10 cellular contexts compared by ENCODE assay signal in genomic region chr19:6947745-6948144, GRCh38.
DNase-seq lines count a peak whose midpoint lies in the region; ATAC-seq and TF ChIP-seq lines count a peak whose summit lies in the region.
"Had no signal": no experiment of that assay in that cellular context is flagged by ENCODE, and none has a peak within 500 bp of the region (broad histone marks: within the 10 kb centered on the region; RNA-seq: fewer than 3 reads in every experiment).

No MANE protein-coding gene starts in this region.

- no peak for TF ChIP-seq CTCF in choroid plexus epithelial cell (conservative IDR thresholded peaks at IDR 0.05; ENCODE audit: low read depth, low read length)

- peak overlapping the region; percentile 33 for H3K4me3 Mint-ChIP-seq in stimulated activated naive CD8-positive, alpha-beta T cell treated with anti-CD3 and anti-CD28 coated beads, Interleukin-15, Interleukin-2, amounts not matched to agents 100 ng/mL and 50 ng/mL, for 24 hours

- peaks cover 17% of the 10 kb centered on the region for H3K4me1 Mint-ChIP-seq in stimulated activated naive CD8-positive, alpha-beta T cell treated with anti-CD3 and anti-CD28 coated beads, Interleukin-15, Interleukin-2, amounts not matched to agents 100 ng/mL and 50 ng/mL, for 24 hours (ENCODE audit: low read depth)

- no peak overlapping the region for H3K4me3 ChIP-seq in choroid plexus epithelial cell (ENCODE audit: low read depth, low read length)
- H3K4me3 ChIP-seq: cardiac muscle cell had no signal

- H3K36me3 Mint-ChIP-seq in stimulated activated naive CD8-positive, alpha-beta T cell treated with anti-CD3 and anti-CD28 coated beads, Interleukin-15, Interleukin-2, amounts not matched to agents 100 ng/mL and 50 ng/mL, for 24 hours (ENCODE audit: low read depth), result no peaks in the 10 kb centered on the region

- H3K27ac Mint-ChIP-seq in stimulated activated naive CD8-positive, alpha-beta T cell treated with anti-CD3 and anti-CD28 coated beads, Interleukin-15, Interleukin-2, amounts not matched to agents 100 ng/mL and 50 ng/mL, for 24 hours, result no peak overlapping the region

- no peaks in the 10 kb centered on the region for H3K9me3 Mint-ChIP-seq in stimulated activated naive CD8-positive, alpha-beta T cell treated with anti-CD3 and anti-CD28 coated beads, Interleukin-15, Interleukin-2, amounts not matched to agents 100 ng/mL and 50 ng/mL, for 24 hours

- ATAC-seq in GM18867 (IDR thresholded peaks at IDR 0.05; ENCODE audit: unreplicated experiment), result no peak
- ATAC-seq in HG02852 (IDR thresholded peaks at IDR 0.05; ENCODE audit: unreplicated experiment), result no peak

- DNase-seq in activated T-cell treated with anti-CD3 and anti-CD28 coated beads for 48 hours (ENCODE audit: low read depth), result peak; percentile 42
- no peak for DNase-seq in activated T-cell treated with anti-CD3 and anti-CD28 coated beads, Interleukin-2, amount 50 U/mL, for 1 hour
- peak; percentile 2 for DNase-seq in OCI-M1 (lab: John Stamatoyannopoulos, UW)
- DNase-seq in choroid plexus epithelial cell (ENCODE audit: low read depth), result peak; percentile 2
- no peak for DNase-seq in hypothalamus (lab: John Stamatoyannopoulos, UW)
- DNase-seq: BE2C had no signal

- peaks cover 3% of the 10 kb centered on the region for H3K27me3 Mint-ChIP-seq in stimulated activated naive CD8-positive, alpha-beta T cell treated with anti-CD3 and anti-CD28 coated beads, Interleukin-15, Interleukin-2, amounts not matched to agents 100 ng/mL and 50 ng/mL, for 24 hours

Comparison
In these comparisons a context has a peak if more than half of its experiments do, and no peak if none do; other contexts are left out.
1. DNase-seq: peak in activated T-cell treated with anti-CD3 and anti-CD28 coated beads for 48 hours (single experiment), OCI-M1 (single experiment) and choroid plexus epithelial cell (single experiment); none in activated T-cell treated with anti-CD3 and anti-CD28 coated beads, Interleukin-2, amount 50 U/mL, for 1 hour (single experiment) and hypothalamus (0 of 51).